Comparison of ENCODE assay signal across 11 cellular contexts in the genomic region with DNA sequence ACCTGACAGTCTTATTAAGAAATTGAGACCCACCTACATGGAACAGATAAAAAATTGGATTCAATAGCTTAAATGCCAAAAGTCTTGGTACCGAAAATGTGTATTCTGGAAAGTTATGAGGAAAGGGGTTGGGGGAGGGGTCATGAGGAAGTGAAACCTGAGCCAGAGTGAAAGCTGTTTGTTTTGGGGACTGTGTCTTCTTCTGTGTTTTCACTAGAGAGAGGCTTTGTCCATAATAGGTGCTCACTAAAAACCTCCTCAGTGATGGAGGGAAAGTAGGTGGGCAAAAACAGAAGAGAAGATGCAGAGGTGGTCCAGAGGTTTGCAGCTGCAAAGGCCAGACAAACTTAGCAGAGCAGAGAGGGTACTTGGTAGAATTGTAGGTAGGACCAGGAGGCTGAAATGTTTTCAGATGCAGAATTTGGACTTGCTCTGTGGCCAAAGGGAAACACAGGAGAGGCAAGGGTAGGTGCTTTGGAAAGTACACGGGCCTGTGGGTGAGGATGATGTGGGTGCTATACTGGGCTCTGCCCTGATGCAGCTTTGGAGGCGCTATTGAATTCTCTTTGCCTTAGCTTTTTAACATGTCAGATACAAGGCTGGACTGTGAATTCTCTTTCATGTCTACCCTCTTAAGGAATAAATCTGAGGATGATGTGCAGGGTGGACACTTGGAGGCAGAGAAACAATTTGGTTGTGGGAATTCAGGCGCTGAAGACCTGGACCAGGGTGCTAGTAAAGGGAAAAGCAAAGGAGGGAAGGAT.
A peak's percentile ranks its signal among the peaks of the same experiment; 100 is the strongest.
DNase-seq lines count a peak whose midpoint lies in the region; TF ChIP-seq lines count a peak whose summit lies in the region.
"Had no signal": no experiment of that assay in that cellular context is flagged by ENCODE, and none has a peak within 500 bp of the region (broad histone marks: within the 10 kb centered on the region; RNA-seq: fewer than 3 reads in every experiment).

No MANE protein-coding gene starts in this region.

- CTCF ChIA-PET in SK-N-SH (lab: Yijun Ruan, JAX): interaction anchor here (1.4 to 2.0 kb wide), 3 partner anchors 17 to 271 kb away, joined by 3 to 7 read pairs (median 4); no protein-coding TSS in a partner anchor

- H3K79me2 ChIP-seq in SK-N-SH (ENCODE audit: insufficient read depth): no peaks in the 10 kb centered on the region

- no peaks in the 10 kb centered on the region for H3K9me2 ChIP-seq in SK-N-SH

- H3K27ac ChIP-seq in SK-N-SH (ENCODE audit: low read depth in 2 of 2, low read length in 1 of 2) (no peak overlapping the region), transverse colon (no peak overlapping the region)
- H3K27ac ChIP-seq: testis had no signal

- H4K20me1 ChIP-seq in SK-N-SH (ENCODE audit: insufficient read depth): no peaks in the 10 kb centered on the region

- no peak overlapping the region for H3K4me2 ChIP-seq in SK-N-SH

- TF ChIP-seq EP300 in SK-N-SH (IDR thresholded peaks at IDR 0.05; ENCODE audit: borderline replicate concordance in 1 of 2, low read depth in 1 of 2, low read length in 1 of 2): no peak
- TF ChIP-seq EP300 in transverse colon (IDR thresholded peaks at IDR 0.05; ENCODE audit: low read depth): no peak

- DNase-seq in D341Med (ENCODE audit: low spot score) (peak; percentile 33), HAP-1 (ENCODE audit: low spot score in 2 of 2) (peak; percentile 25 to 31), SK-N-SH (no peak), left kidney (ENCODE audit: low read depth, low spot score) (peak; percentile 20), transverse colon (no peak), NCI-H128 (lab: John Stamatoyannopoulos, UW; ENCODE audit: unreplicated experiment) (no peak), EL (no peak), foreskin melanocyte (no peak)
- DNase-seq: NCI-H1105, testis had no signal

- H3K4me3 ChIP-seq in HAP-1: no peak overlapping the region
- H3K4me3 ChIP-seq in SK-N-SH (ENCODE audit: low read depth in 2 of 2, low read length in 1 of 2): no peak overlapping the region
- H3K4me3 ChIP-seq in transverse colon: no peak overlapping the region
- H3K4me3 ChIP-seq: SJSA1, testis had no signal

- in situ Hi-C loops in HAP-1 (cut with MboI; ENCODE audit: low sequenced_read_pairs): no loop called here
- in situ Hi-C loops in transverse colon (cut with MboI; ENCODE audit: low pct_ligation_motif_present in 1 of 4, low pct_unique_long_range_greater_than_20kb in 1 of 4, low sequenced_read_pairs in 3 of 4): loop anchor here in 1 of 4 donors (25.0 kb wide), 1 partner anchor 256 kb away; the partner anchor contains the start of genes KLLN and PTEN

- peak; percentile 51 for TF ChIP-seq RAD21 in SK-N-SH (IDR thresholded peaks at IDR 0.05; ENCODE audit: low read length)

- peaks cover 4% of the 10 kb centered on the region for H3F3A ChIP-seq in SK-N-SH (replicated peaks; ENCODE audit: insufficient read depth)

- no peak overlapping the region for H2AFZ ChIP-seq in SK-N-SH (ENCODE audit: low read depth)

- intact Hi-C loops in transverse colon (cut with DNase I; ENCODE audit: low total_unique reads): loop anchor here (10.0 kb wide), 1 partner anchor 263 kb away; no protein-coding TSS in a partner anchor

- no peaks in the 10 kb centered on the region for H3K27me3 ChIP-seq in HAP-1 (ENCODE audit: low read depth)
- no peaks in the 10 kb centered on the region for H3K27me3 ChIP-seq in SK-N-SH (ENCODE audit: insufficient read depth)
- H3K27me3 ChIP-seq in transverse colon: no peaks in the 10 kb centered on the region
- H3K27me3 ChIP-seq: SJSA1, testis had no signal

- 89% methylated on average over 4 of the region's 4 CpGs for WGBS in SK-N-SH (ENCODE audit: low lambda C conversion rate)
- WGBS in transverse colon (ENCODE audit: low coverage in 1 of 2), 2 donors: 74 to 80% methylated on average over 4 of the region's 4 CpGs

- POLR2A ChIA-PET in SK-N-SH (lab: Yijun Ruan, JAX): no interaction called here

- no peak overlapping the region for H3K9ac ChIP-seq in SK-N-SH

- H3K36me3 ChIP-seq in HAP-1 (replicated peaks) (no peaks in the 10 kb centered on the region), SK-N-SH (replicated peaks in 1 of 2; ENCODE audit: control insufficient read depth in 1 of 2, insufficient read depth in 2 of 2, low read length in 1 of 2) (no peaks in the 10 kb centered on the region), transverse colon (no peaks in the 10 kb centered on the region)
- H3K36me3 ChIP-seq: SJSA1 had no signal

- TF ChIP-seq POLR2A in transverse colon (IDR thresholded peaks at IDR 0.05): no peak

- TF ChIP-seq CTCF in SK-N-SH (IDR thresholded peaks at IDR 0.05) (peak; percentile 29; the same call in 1 of the 2 replicates), transverse colon (IDR thresholded peaks at IDR 0.05) (no peak)

- peaks cover 12% of the 10 kb centered on the region for H3K4me1 ChIP-seq in HAP-1
- H3K4me1 ChIP-seq in SK-N-SH (ENCODE audit: control insufficient read depth in 1 of 2, insufficient read depth in 2 of 2, low read depth in 1 of 2, low read length in 1 of 2): peaks cover 10 to 17% of the 10 kb centered on the region in 2 experiments; a peak in 3 of 4 replicates
- peaks cover 0 to 21% (median 2%) of the 10 kb centered on the region in 4 donors for H3K4me1 ChIP-seq in transverse colon

- H3K9me3 ChIP-seq in HAP-1: no peaks in the 10 kb centered on the region
- no peaks in the 10 kb centered on the region for H3K9me3 ChIP-seq in SK-N-SH
- no peaks in the 10 kb centered on the region for H3K9me3 ChIP-seq in transverse colon
- H3K9me3 ChIP-seq: SJSA1, testis had no signal

TF ChIP-seq in SK-N-SH, 30 proteins besides CTCF, POLR2A, EP300 and RAD21:
- TF ChIP-seq YY1 (IDR thresholded peaks at IDR 0.05; ENCODE audit: low read depth) (no peak), FOSL2 (IDR thresholded peaks at IDR 0.05; ENCODE audit: borderline replicate concordance, low read depth) (no peak), CHD2 (IDR thresholded peaks at IDR 0.05; ENCODE audit: low read length, partially characterized antibody) (no peak), FOXJ3 (CRISPR knock-in tag; IDR thresholded peaks at IDR 0.05) (no peak), POLR2AphosphoS5 (IDR thresholded peaks at IDR 0.05; ENCODE audit: low read depth, low read length) (no peak), TAF1 (IDR thresholded peaks at IDR 0.05; ENCODE audit: borderline replicate concordance, low read depth, low read length) (no peak), NRF1 (IDR thresholded peaks at IDR 0.05; ENCODE audit: low read depth, low read length) (no peak), PBX3 (IDR thresholded peaks at IDR 0.05) (no peak), MXI1 (IDR thresholded peaks at IDR 0.05; ENCODE audit: low read depth, low read length) (no peak), JUND (IDR thresholded peaks at IDR 0.05) (no peak), GABPA (IDR thresholded peaks at IDR 0.05; ENCODE audit: low read depth) (no peak), TCF12 (IDR thresholded peaks at IDR 0.05) (no peak), USF2 (IDR thresholded peaks at IDR 0.05; ENCODE audit: borderline replicate concordance, low read depth, low read length) (no peak), RCOR1 (IDR thresholded peaks at IDR 0.05; ENCODE audit: low read length) (no peak), RXRA (IDR thresholded peaks at IDR 0.05; ENCODE audit: borderline replicate concordance, low read depth) (no peak), ZBTB33 (IDR thresholded peaks at IDR 0.05; ENCODE audit: borderline replicate concordance, low read depth) (no peak)
- TF ChIP-seq, protein P1, sequence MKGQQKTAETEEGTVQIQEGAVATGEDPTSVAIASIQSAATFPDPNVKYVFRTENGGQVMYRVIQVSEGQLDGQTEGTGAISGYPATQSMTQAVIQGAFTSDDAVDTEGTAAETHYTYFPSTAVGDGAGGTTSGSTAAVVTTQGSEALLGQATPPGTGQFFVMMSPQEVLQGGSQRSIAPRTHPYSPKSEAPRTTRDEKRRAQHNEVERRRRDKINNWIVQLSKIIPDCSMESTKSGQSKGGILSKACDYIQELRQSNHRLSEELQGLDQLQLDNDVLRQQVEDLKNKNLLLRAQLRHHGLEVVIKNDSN (IDR thresholded peaks at IDR 0.05; ENCODE audit: borderline replicate concordance, low read depth): no peak

Comparison
In these comparisons a context has a peak if more than half of its experiments do, and no peak if none do; other contexts are left out.
1. DNase-seq: peak in D341Med (single experiment), HAP-1 (2 of 2) and left kidney (single experiment); none in SK-N-SH (single experiment), transverse colon (single experiment), NCI-H128 (single experiment), EL (single experiment) and foreskin melanocyte (single experiment).